10 cellular contexts compared by ENCODE assay signal in genomic region chr3:48038971-48039481, GRCh38. TPM values are rescaled to one million over a fixed set of nuclear protein-coding genes. Genes with fewer than 3 reads are reported as not detected.
DNase-seq lines count a peak whose midpoint lies in the region; FAIRE-seq and TF ChIP-seq lines count a peak whose summit lies in the region.
"Had no signal": no experiment of that assay in that cellular context is flagged by ENCODE, and none has a peak within 500 bp of the region (broad histone marks: within the 10 kb centered on the region; RNA-seq: fewer than 3 reads in every experiment).

No MANE protein-coding gene starts in this region.

- H3K27ac ChIP-seq in right atrium auricular region, result peak overlapping the region; percentile 60 to 81

- H3K4me3 ChIP-seq in adipocyte (ENCODE audit: low read length) (peak overlapping the region; percentile 45), right atrium auricular region (no peak overlapping the region)

- TF ChIP-seq POLR2A in H54 (IDR thresholded peaks at IDR 0.05; ENCODE audit: low read depth, low read length) (no peak), GM12891 (IDR thresholded peaks at IDR 0.05; ENCODE audit: low read depth, low read length) (no peak)

- H3K27me3 ChIP-seq in adipocyte (replicated peaks; ENCODE audit: control insufficient read depth, insufficient read depth, low read length), result no peaks in the 10 kb centered on the region
- H3K27me3 ChIP-seq in right atrium auricular region, result no peaks in the 10 kb centered on the region

- in situ Hi-C loops in Caki2 (cut with HindIII; ENCODE audit: low pct_unique_long_range_greater_than_20kb, low sequenced_read_pairs), result no loop called here

- TF ChIP-seq CTCF in right atrium auricular region (IDR thresholded peaks at IDR 0.05), result no peak

- H3K36me3 ChIP-seq in adipocyte (ENCODE audit: control insufficient read depth, insufficient read depth, low read length, severe bottlenecking) (no peaks in the 10 kb centered on the region), right atrium auricular region (no peaks in the 10 kb centered on the region)

- no peaks in the 10 kb centered on the region for H3K9me3 ChIP-seq in adipocyte (ENCODE audit: control insufficient read depth, low read length)
- no peaks in the 10 kb centered on the region for H3K9me3 ChIP-seq in right atrium auricular region

- FAIRE-seq in H54 (lab: Jason Lieb, UNC) (no peak), GM12891 (lab: Jason Lieb, UNC) (no peak)

- DNase-seq in Caki2 (ENCODE audit: low read depth), result peak; percentile 51
- peak; percentile 38 for DNase-seq in adipocyte (ENCODE audit: low read depth)
- no peak for DNase-seq in right atrium auricular region (ENCODE audit: low spot score)
- DNase-seq in renal cortical epithelial cell (ENCODE audit: low read depth), result peak; percentile 40
- no peak for DNase-seq in H54 (ENCODE audit: insufficient read length, low spot score)
- DNase-seq in NCI-H748 treated with DMSO at 0.1 percent for 48 hours (lab: John Stamatoyannopoulos, UW), result no peak
- no peak for DNase-seq in NCI-H1417 (lab: John Stamatoyannopoulos, UW)
- DNase-seq in GM12891 (ENCODE audit: insufficient read length, low spot score), result no peak
- DNase-seq: NCI-H146; stimulated activated naive B cell treated with anti-CD40 and anti-IgM and Interleukin-4, amounts not matched to agents 10 μg/mL and 1 μg/mL and 100 μg/mL, for 72 hours had no signal

- peaks cover 33% of the 10 kb centered on the region for H3K4me1 ChIP-seq in adipocyte (ENCODE audit: control insufficient read depth, insufficient read depth, low read length)
- peaks cover 0 to 54% of the 10 kb centered on the region in 2 donors for H3K4me1 ChIP-seq in right atrium auricular region

- H3K9ac ChIP-seq in adipocyte (ENCODE audit: low read length), result peak overlapping the region; percentile 46

TF ChIP-seq in GM12891, 5 proteins besides CTCF, POLR2A, EP300 and RAD21:
- TF ChIP-seq TAF1 (IDR thresholded peaks at IDR 0.05; ENCODE audit: low read depth, low read length) (no peak), POLR2AphosphoS5 (IDR thresholded peaks at IDR 0.05; ENCODE audit: low read depth, low read length) (no peak), POU2F2 (IDR thresholded peaks at IDR 0.05; ENCODE audit: low read depth, low read length) (no peak), PAX5 (IDR thresholded peaks at IDR 0.05; ENCODE audit: insufficient read depth, low read length, severe bottlenecking) (no peak), SPI1 (IDR thresholded peaks at IDR 0.05; ENCODE audit: low read depth, low read length) (no peak)

RNA-seq across cellular contexts. Expression of gene MAP4, which starts 22.8 kb away (rescaled TPM):
- 27.6 and 29.1 TPM in 2 replicates for total RNA-seq in Caki2 (2014; rRNA removed; shearing (Covaris generic); ENCODE audit: low replicate concordance)
- total RNA-seq in right atrium auricular region, result 100 to 1,000 TPM; 428 to 552 TPM
- total RNA-seq in renal cortical epithelial cell, result 68.1 and 192 TPM in 2 replicates
- polyA plus RNA-seq in GM12891 (2012; ENCODE audit: low read depth, missing spikeins), result 74.4 TPM

Comparison
In these comparisons a context has a peak if more than half of its experiments do, and no peak if none do; other contexts are left out.
1. DNase-seq: peak in Caki2 (single experiment), adipocyte (single experiment) and renal cortical epithelial cell (single experiment); none in right atrium auricular region (single experiment), H54 (single experiment), NCI-H748 treated with DMSO at 0.1 percent for 48 hours (single experiment), NCI-H1417 (0 of 3) and GM12891 (single experiment).